20 cellular contexts compared by ENCODE assay signal in the genomic region with DNA sequence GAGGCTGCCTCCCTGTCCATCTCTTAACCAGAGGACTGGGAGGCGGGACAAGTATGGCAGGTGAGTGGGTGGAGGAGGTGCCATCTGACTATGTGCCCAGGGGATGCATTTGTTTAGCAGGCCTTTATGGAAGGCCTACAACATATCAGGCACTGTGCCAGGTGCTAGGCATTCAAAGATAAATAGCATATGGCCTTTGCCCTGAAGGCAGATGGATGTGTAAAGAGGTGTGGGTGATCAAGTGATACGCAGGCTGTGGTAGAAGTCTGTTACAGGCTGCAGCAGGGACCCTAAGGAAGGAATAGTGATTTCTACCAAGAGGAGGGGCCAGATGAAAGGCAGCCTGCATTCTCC.
DNase-seq lines count a peak whose midpoint lies in the region; ATAC-seq and TF ChIP-seq lines count a peak whose summit lies in the region.
"Had no signal": no experiment of that assay in that cellular context is flagged by ENCODE, and none has a peak within 500 bp of the region (broad histone marks: within the 10 kb centered on the region; RNA-seq: fewer than 3 reads in every experiment).

No MANE protein-coding gene starts in this region.

- DNase-seq in SK-N-SH = peak; percentile 57
- DNase-seq in NCI-H2029 treated with DMSO at 0.1 percent for 48 hours (lab: John Stamatoyannopoulos, UW) = peak; percentile 30
- DNase-seq in SHP77 (lab: John Stamatoyannopoulos, UW) = peak; percentile 55 to 57
- no peak for DNase-seq in NK-92 treated with Interleukin-12 subunit alpha and Interleukin-12 subunit beta, amount 100 ng/mL, for 24 hours (lab: John Stamatoyannopoulos, UW)
- no peak for DNase-seq in CD14-positive monocyte (ENCODE audit: low spot score)
- DNase-seq in activated naive CD4-positive, alpha-beta T cell (lab: John Stamatoyannopoulos, UW) = no peak
- no peak for DNase-seq in activated T-cell treated with anti-CD3 and anti-CD28 coated beads for 4 hours
- DNase-seq: activated CD4-positive, alpha-beta T cell treated with anti-CD3 and anti-CD28 coated beads, Interleukin-2, amount 50 U/mL, for 1 hour; activated naive CD4-positive, alpha-beta T cell treated with anti-CD3 and anti-CD28 coated beads for 36 hours; CD8-positive, alpha-beta memory T cell; effector memory CD8-positive, alpha-beta T cell; HCEC 1CT; lower lobe of right lung; sigmoid colon; stimulated activated CD4-positive, alpha-beta T cell treated with anti-CD3 and anti-CD28 coated beads, Interleukin-1b, Interleukin-23, amount 100 ng/mL, for 48 hours; upper lobe of right lung had no signal

- H3K27me3 ChIP-seq in SK-N-SH (ENCODE audit: insufficient read depth) = no peaks in the 10 kb centered on the region
- H3K27me3 ChIP-seq: sigmoid colon, upper lobe of right lung had no signal

- TF ChIP-seq RAD21 in SK-N-SH (IDR thresholded peaks at IDR 0.05; ENCODE audit: low read length) = no peak

- ATAC-seq in SK-N-SH treated with all-trans-retinoic acid at 6 μM for 48 hours = no peak
- ATAC-seq: effector memory CD8-positive, alpha-beta T cell; lower lobe of right lung; upper lobe of right lung had no signal

- H4K20me1 ChIP-seq in SK-N-SH (ENCODE audit: insufficient read depth) = peaks cover 90% of the 10 kb centered on the region

- no peak overlapping the region for H2AFZ ChIP-seq in SK-N-SH (ENCODE audit: low read depth)

- H3K36me3 Mint-ChIP-seq in CD14-positive monocyte = no peaks in the 10 kb centered on the region
- H3K36me3 Mint-ChIP-seq: CD8-positive, alpha-beta memory T cell had no signal

- CTCF ChIA-PET in SK-N-SH (lab: Yijun Ruan, JAX) = interaction anchor here (1.1 to 4.9 kb wide), 6 partner anchors 11 to 180 kb away, joined by 3 to 36 read pairs (median 6); no protein-coding TSS in a partner anchor

- H3K4me2 ChIP-seq in SK-N-SH = peak overlapping the region; percentile 6; the same call in 1 of the 2 replicates

- no peak overlapping the region for H3K4me3 Mint-ChIP-seq in CD14-positive monocyte
- H3K4me3 Mint-ChIP-seq: activated naive CD4-positive, alpha-beta T cell treated with anti-CD3 and anti-CD28 coated beads for 36 hours; CD8-positive, alpha-beta memory T cell; central memory CD8-positive, alpha-beta T cell; effector memory CD8-positive, alpha-beta T cell; stimulated activated naive CD8-positive, alpha-beta T cell treated with anti-CD3 and anti-CD28 coated beads, Interleukin-15, Interleukin-2, amounts not matched to agents 100 ng/mL and 50 ng/mL, for 24 hours had no signal

- peaks cover 65% of the 10 kb centered on the region for H3F3A ChIP-seq in SK-N-SH (replicated peaks; ENCODE audit: insufficient read depth)

- peaks cover 57 to 64% of the 10 kb centered on the region in 2 experiments for H3K4me1 ChIP-seq in SK-N-SH (ENCODE audit: control insufficient read depth in 1 of 2, insufficient read depth in 2 of 2, low read depth in 1 of 2, low read length in 1 of 2)
- H3K4me1 ChIP-seq: lower lobe of right lung, upper lobe of right lung had no signal

- H3K9me3 ChIP-seq in SK-N-SH = no peaks in the 10 kb centered on the region
- H3K9me3 ChIP-seq: lower lobe of right lung, sigmoid colon, upper lobe of right lung had no signal

- TF ChIP-seq EP300 in SK-N-SH (IDR thresholded peaks at IDR 0.05; ENCODE audit: borderline replicate concordance in 1 of 2, low read depth in 1 of 2, low read length in 1 of 2) = peak in 1 of 2 experiments; percentile 64; a peak in 2 of 4 replicates

- peaks cover 3 to 33% of the 10 kb centered on the region in 2 experiments for H3K36me3 ChIP-seq in SK-N-SH (replicated peaks in 1 of 2; ENCODE audit: control insufficient read depth in 1 of 2, insufficient read depth in 2 of 2, low read length in 1 of 2)
- H3K36me3 ChIP-seq: lower lobe of right lung, sigmoid colon, upper lobe of right lung had no signal

- intact Hi-C loops in CD14-positive monocyte (cut with micrococcal nuclease) = no loop called here

- 92% methylated on average over 2 of the region's 2 CpGs for WGBS in SK-N-SH (ENCODE audit: low lambda C conversion rate)

- peaks cover 88% of the 10 kb centered on the region for H3K79me2 ChIP-seq in SK-N-SH (ENCODE audit: insufficient read depth)

- H3K27ac ChIP-seq in SK-N-SH (ENCODE audit: low read depth in 2 of 2, low read length in 1 of 2) = peak overlapping the region; percentile 97
- H3K27ac ChIP-seq: HL-60, lower lobe of right lung, sigmoid colon, upper lobe of right lung had no signal

- POLR2A ChIA-PET in SK-N-SH (lab: Yijun Ruan, JAX) = no interaction called here

- no peak overlapping the region for H3K9ac ChIP-seq in SK-N-SH

- H3K4me3 ChIP-seq in SK-N-SH (ENCODE audit: low read depth in 2 of 2, low read length in 1 of 2) = no peak overlapping the region
- H3K4me3 ChIP-seq: lower lobe of right lung, sigmoid colon, upper lobe of right lung had no signal

- peaks cover 0 to 8% (median 0%) of the 10 kb centered on the region in 7 donors for H3K9me3 Mint-ChIP-seq in CD14-positive monocyte
- H3K9me3 Mint-ChIP-seq: CD8-positive, alpha-beta memory T cell; central memory CD8-positive, alpha-beta T cell; effector memory CD8-positive, alpha-beta T cell; stimulated activated naive CD8-positive, alpha-beta T cell treated with anti-CD3 and anti-CD28 coated beads, Interleukin-15, Interleukin-2, amounts not matched to agents 100 ng/mL and 50 ng/mL, for 24 hours had no signal

- no peaks in the 10 kb centered on the region for H3K9me2 ChIP-seq in SK-N-SH

- H3K4me1 Mint-ChIP-seq in CD14-positive monocyte = no peaks in the 10 kb centered on the region
- H3K4me1 Mint-ChIP-seq: CD8-positive, alpha-beta memory T cell; central memory CD8-positive, alpha-beta T cell had no signal

- peaks cover 0 to 1% (median 0%) of the 10 kb centered on the region in 3 donors for H3K27me3 Mint-ChIP-seq in CD14-positive monocyte (ENCODE audit: low read depth in 3 of 3)
- H3K27me3 Mint-ChIP-seq: stimulated activated naive CD8-positive, alpha-beta T cell treated with anti-CD3 and anti-CD28 coated beads, Interleukin-15, Interleukin-2, amounts not matched to agents 100 ng/mL and 50 ng/mL, for 24 hours had no signal

- H3K27ac Mint-ChIP-seq in CD14-positive monocyte = no peak overlapping the region
- H3K27ac Mint-ChIP-seq: activated naive CD4-positive, alpha-beta T cell treated with anti-CD3 and anti-CD28 coated beads for 36 hours; CD8-positive, alpha-beta memory T cell; effector memory CD8-positive, alpha-beta T cell; stimulated activated naive CD8-positive, alpha-beta T cell treated with anti-CD3 and anti-CD28 coated beads, Interleukin-15, Interleukin-2, amounts not matched to agents 100 ng/mL and 50 ng/mL, for 24 hours had no signal

- TF ChIP-seq CTCF in SK-N-SH (IDR thresholded peaks at IDR 0.05) = no peak
- TF ChIP-seq CTCF in CD14-positive monocyte (IDR thresholded peaks at IDR 0.05) = no peak

TF ChIP-seq in SK-N-SH, 30 proteins besides CTCF, POLR2A, EP300 and RAD21:
- TF ChIP-seq NRF1 (IDR thresholded peaks at IDR 0.05; ENCODE audit: low read depth, low read length) (no peak), RCOR1 (IDR thresholded peaks at IDR 0.05; ENCODE audit: low read length) (peak; percentile 72; the same call in 1 of the 2 replicates), GATA2 (CRISPR knock-in tag; IDR thresholded peaks at IDR 0.05) (peak; percentile 82), CHD2 (IDR thresholded peaks at IDR 0.05; ENCODE audit: low read length, partially characterized antibody) (peak; percentile 52)

TF ChIP-seq in SK-N-SH treated with all-trans-retinoic acid at 6 μM for 48 hours, 23 proteins besides CTCF, POLR2A, EP300 and RAD21:
- TF ChIP-seq TOX (CRISPR knock-in tag; IDR thresholded peaks at IDR 0.05; ENCODE audit: borderline replicate concordance) = no peak

Comparison
In these comparisons a context has a peak if more than half of its experiments do, and no peak if none do; other contexts are left out.
1. DNase-seq: peak in SK-N-SH (single experiment), NCI-H2029 treated with DMSO at 0.1 percent for 48 hours (single experiment) and SHP77 (2 of 2); none in NK-92 treated with Interleukin-12 subunit alpha and Interleukin-12 subunit beta, amount 100 ng/mL, for 24 hours (single experiment), CD14-positive monocyte (single experiment), activated naive CD4-positive, alpha-beta T cell (0 of 4) and activated T-cell treated with anti-CD3 and anti-CD28 coated beads for 4 hours (single experiment).